ENCODE assay signal across 8 cellular contexts in genomic region chr7:134140889-134141867, GRCh38. TPM values are rescaled to one million over a fixed set of nuclear protein-coding genes. Genes with fewer than 3 reads are reported as not detected.
DNase-seq lines count a peak whose midpoint lies in the region; ATAC-seq, FAIRE-seq and TF ChIP-seq lines count a peak whose summit lies in the region.

No MANE protein-coding gene starts in this region.

- H3F3A ChIP-seq in OCI-LY1 (ENCODE audit: insufficient read depth, low read length) (no peaks in the 10 kb centered on the region), neural progenitor cell (ENCODE audit: low read depth) (peaks cover 10% of the 10 kb centered on the region)

- CTCF ChIA-PET in AG04449 (lab: Yijun Ruan, JAX), result interaction anchor here (0.6 to 4.0 kb wide), 31 partner anchors 9 to 291 kb away, joined by 3 to 32 read pairs (median 4); partner anchors contain the start of gene LRGUK

- TF ChIP-seq POLR2A in GM12891 (IDR thresholded peaks at IDR 0.05; ENCODE audit: low read depth, low read length) (no peak), transverse colon (IDR thresholded peaks at IDR 0.05) (no peak)

- TF ChIP-seq EP300 in transverse colon (IDR thresholded peaks at IDR 0.05; ENCODE audit: low read depth), result no peak

- H3K9me2 ChIP-seq in OCI-LY1 (ENCODE audit: low read depth, low read length), result no peaks in the 10 kb centered on the region

- H3K27me3 Mint-ChIP-seq in activated T-helper 1 cell treated with anti-CD3 and anti-CD28 coated beads, Interleukin-12 subunit alpha, Interleukin-12 subunit beta, Interleukin-2, Interleukin-4 antibody, amounts not matched to agents 30 ng/mL and 10 ng/mL and 1 ng/mL, durations not matched to agents 14 hours and 24 hours and 36 hours (ENCODE audit: insufficient read depth), result peaks cover 3% of the 10 kb centered on the region
- H3K27me3 Mint-ChIP-seq in neural progenitor cell (ENCODE audit: insufficient read depth, low read depth), result peaks cover 3% of the 10 kb centered on the region

- H4K20me1 ChIP-seq in OCI-LY1 (ENCODE audit: insufficient read depth, low read length) (no peaks in the 10 kb centered on the region), neural progenitor cell (ENCODE audit: low read depth) (no peaks in the 10 kb centered on the region)

- no peak overlapping the region for H3K9ac ChIP-seq in OCI-LY1 (ENCODE audit: low read length)
- H3K9ac ChIP-seq in neural progenitor cell, result no peak overlapping the region

- peak; percentile 93 for TF ChIP-seq CTCF in AG04449 (IDR thresholded peaks at IDR 0.05; ENCODE audit: insufficient read depth, low read length, missing control alignments)
- TF ChIP-seq CTCF in OCI-LY1 (IDR thresholded peaks at IDR 0.05; ENCODE audit: low read length), result peak; percentile 99
- TF ChIP-seq CTCF in fibroblast of the aortic adventitia (IDR thresholded peaks at IDR 0.05; ENCODE audit: insufficient read depth, low read length), result peak; percentile 95
- peak; percentile 87 for TF ChIP-seq CTCF in neural progenitor cell (IDR thresholded peaks at IDR 0.05)
- peak; percentile 70 to 87 (median 83) for TF ChIP-seq CTCF in transverse colon (IDR thresholded peaks at IDR 0.05)

- H3K36me3 Mint-ChIP-seq in activated T-helper 1 cell treated with anti-CD3 and anti-CD28 coated beads, Interleukin-12 subunit alpha, Interleukin-12 subunit beta, Interleukin-2, Interleukin-4 antibody, amounts not matched to agents 30 ng/mL and 10 ng/mL and 1 ng/mL, durations not matched to agents 14 hours and 24 hours and 36 hours (ENCODE audit: low read depth), result no peaks in the 10 kb centered on the region
- H3K36me3 Mint-ChIP-seq in neural progenitor cell, result no peaks in the 10 kb centered on the region

- H3K36me3 ChIP-seq in OCI-LY1 (ENCODE audit: insufficient read depth, low read length) (no peaks in the 10 kb centered on the region), neural progenitor cell (no peaks in the 10 kb centered on the region), transverse colon (no peaks in the 10 kb centered on the region)

- H3K27ac ChIP-seq in OCI-LY1 (ENCODE audit: low read depth, low read length, poor library complexity, severe bottlenecking), result peak overlapping the region; percentile 9
- no peak overlapping the region for H3K27ac ChIP-seq in neural progenitor cell
- no peak overlapping the region for H3K27ac ChIP-seq in transverse colon

- H3K27me3 ChIP-seq in OCI-LY1 (ENCODE audit: insufficient read depth, low read length), result no peaks in the 10 kb centered on the region
- H3K27me3 ChIP-seq in neural progenitor cell, result no peaks in the 10 kb centered on the region
- no peaks in the 10 kb centered on the region for H3K27me3 ChIP-seq in transverse colon

- DNase-seq in AG04449 (ENCODE audit: low read depth, low spot score) (no peak), GM12891 (ENCODE audit: insufficient read length, low spot score) (peak; percentile 46), fibroblast of the aortic adventitia (ENCODE audit: low read depth) (peak; percentile 64), neural progenitor cell (ENCODE audit: low spot score) (peak; percentile 71), transverse colon (peak; percentile 61)
- peak; percentile 6 for DNase-seq in activated T-helper 1 cell treated with anti-CD3 and anti-CD28 coated beads, Interleukin-12 subunit alpha, Interleukin-12 subunit beta, Interleukin-2, Interleukin-4 antibody, amounts not matched to agents 30 ng/mL and 10 ng/mL and 1 ng/mL, durations not matched to agents 14 hours and 24 hours and 36 hours (ENCODE audit: low spot score)

- in situ Hi-C loops in transverse colon (cut with MboI; ENCODE audit: low pct_ligation_motif_present in 1 of 4, low pct_unique_long_range_greater_than_20kb in 1 of 4, low sequenced_read_pairs in 3 of 4), result no loop called here

- intact Hi-C loops in activated T-helper 1 cell treated with anti-CD3 and anti-CD28 coated beads, Interleukin-12 subunit alpha, Interleukin-12 subunit beta, Interleukin-2, Interleukin-4 antibody, amounts not matched to agents 30 ng/mL and 10 ng/mL and 1 ng/mL, durations not matched to agents 14 hours and 24 hours and 36 hours (cut with micrococcal nuclease), result loop anchor here (1.0 kb wide), 1 partner anchor 217 kb away; no protein-coding TSS in a partner anchor
- intact Hi-C loops in transverse colon (cut with DNase I; ENCODE audit: low total_unique reads), result no loop called here

- ATAC-seq in HG02973 (IDR thresholded peaks at IDR 0.05; ENCODE audit: unreplicated experiment), result peak; percentile 84

- 65 to 74% methylated on average over 4 to 15 of the region's 18 CpGs for WGBS in transverse colon (ENCODE audit: low coverage in 1 of 2), 2 donors

- H3K4me2 ChIP-seq in OCI-LY1 (ENCODE audit: low read length) (peak overlapping the region; percentile 54), neural progenitor cell (no peak overlapping the region)

- H3K9me3 ChIP-seq in OCI-LY1 (ENCODE audit: low read length) (no peaks in the 10 kb centered on the region), neural progenitor cell (ENCODE audit: low read depth) (no peaks in the 10 kb centered on the region), transverse colon (no peaks in the 10 kb centered on the region)

- H3K27ac Mint-ChIP-seq in activated T-helper 1 cell treated with anti-CD3 and anti-CD28 coated beads, Interleukin-12 subunit alpha, Interleukin-12 subunit beta, Interleukin-2, Interleukin-4 antibody, amounts not matched to agents 30 ng/mL and 10 ng/mL and 1 ng/mL, durations not matched to agents 14 hours and 24 hours and 36 hours, result no peak overlapping the region
- no peak overlapping the region for H3K27ac Mint-ChIP-seq in neural progenitor cell

- H2AFZ ChIP-seq in OCI-LY1 (ENCODE audit: low read length) (peak overlapping the region; percentile 73), neural progenitor cell (replicated peaks) (peak overlapping the region; percentile 61)

- no peaks in the 10 kb centered on the region for H3K4me1 Mint-ChIP-seq in activated T-helper 1 cell treated with anti-CD3 and anti-CD28 coated beads, Interleukin-12 subunit alpha, Interleukin-12 subunit beta, Interleukin-2, Interleukin-4 antibody, amounts not matched to agents 30 ng/mL and 10 ng/mL and 1 ng/mL, durations not matched to agents 14 hours and 24 hours and 36 hours (ENCODE audit: low read depth)
- peaks cover 5% of the 10 kb centered on the region for H3K4me1 Mint-ChIP-seq in neural progenitor cell

- H3K4me1 ChIP-seq in OCI-LY1 (ENCODE audit: insufficient read depth, low read length, severe bottlenecking) (peaks cover 14% of the 10 kb centered on the region), neural progenitor cell (peaks cover 23% of the 10 kb centered on the region), transverse colon (peaks cover 0 to 2% (median 0%) of the 10 kb centered on the region in 4 donors)

- no peak overlapping the region for H3K4me3 Mint-ChIP-seq in activated T-helper 1 cell treated with anti-CD3 and anti-CD28 coated beads, Interleukin-12 subunit alpha, Interleukin-12 subunit beta, Interleukin-2, Interleukin-4 antibody, amounts not matched to agents 30 ng/mL and 10 ng/mL and 1 ng/mL, durations not matched to agents 14 hours and 24 hours and 36 hours
- no peak overlapping the region for H3K4me3 Mint-ChIP-seq in neural progenitor cell

- no peaks in the 10 kb centered on the region for H3K9me3 Mint-ChIP-seq in activated T-helper 1 cell treated with anti-CD3 and anti-CD28 coated beads, Interleukin-12 subunit alpha, Interleukin-12 subunit beta, Interleukin-2, Interleukin-4 antibody, amounts not matched to agents 30 ng/mL and 10 ng/mL and 1 ng/mL, durations not matched to agents 14 hours and 24 hours and 36 hours
- no peaks in the 10 kb centered on the region for H3K9me3 Mint-ChIP-seq in neural progenitor cell

- no peak overlapping the region for H3K4me3 ChIP-seq in AG04449 (ENCODE audit: low read depth, low read length)
- H3K4me3 ChIP-seq in OCI-LY1 (ENCODE audit: low read depth, low read length, poor library complexity, severe bottlenecking), result peak overlapping the region; percentile 33
- no peak overlapping the region for H3K4me3 ChIP-seq in fibroblast of the aortic adventitia (ENCODE audit: low read depth, low read length)
- no peak overlapping the region for H3K4me3 ChIP-seq in neural progenitor cell
- no peak overlapping the region for H3K4me3 ChIP-seq in transverse colon

- peak; percentile 89 for FAIRE-seq in GM12891 (lab: Jason Lieb, UNC)

- POLR2A ChIA-PET in AG04449 (lab: Yijun Ruan, JAX), result no interaction called here

- H3K79me2 ChIP-seq in OCI-LY1 (ENCODE audit: insufficient read depth, low read length) (no peaks in the 10 kb centered on the region), neural progenitor cell (ENCODE audit: low read depth) (no peaks in the 10 kb centered on the region)

TF ChIP-seq in GM12891, 5 proteins besides CTCF, POLR2A, EP300 and RAD21:
- no peak for TF ChIP-seq POLR2AphosphoS5 (IDR thresholded peaks at IDR 0.05; ENCODE audit: low read depth, low read length)
- no peak for TF ChIP-seq PAX5 (IDR thresholded peaks at IDR 0.05; ENCODE audit: insufficient read depth, low read length, severe bottlenecking)
- TF ChIP-seq SPI1 (IDR thresholded peaks at IDR 0.05; ENCODE audit: low read depth, low read length), result no peak
- TF ChIP-seq POU2F2 (IDR thresholded peaks at IDR 0.05; ENCODE audit: low read depth, low read length), result no peak
- no peak for TF ChIP-seq TAF1 (IDR thresholded peaks at IDR 0.05; ENCODE audit: low read depth, low read length)

RNA-seq across cellular contexts. Expression of gene LRGUK, which starts 14.0 kb away (rescaled TPM):
- 0.14 TPM for polyA plus RNA-seq in GM12891 (2012; ENCODE audit: low read depth, missing spikeins)
- total RNA-seq in activated T-helper 1 cell treated with anti-CD3 and anti-CD28 coated beads, Interleukin-12 subunit alpha, Interleukin-12 subunit beta, Interleukin-2, Interleukin-4 antibody, amounts not matched to agents 30 ng/mL and 10 ng/mL and 1 ng/mL, durations not matched to agents 14 hours and 24 hours and 36 hours, result 0.05 TPM in 1 of 2 replicates, not detected in the other
- total RNA-seq in fibroblast of the aortic adventitia (ENCODE audit: low replicate concordance) (0.09 and 0.82 TPM in 2 replicates), neural progenitor cell (ENCODE audit: low replicate concordance) (1.1 and 1.4 TPM in 2 replicates), transverse colon (1 to 10 TPM in 2 of 4 donors, under 1 TPM in 2; 0.48 to 9.4 (median 3.3) TPM)
